In genomic region chr2:101150306-101151140, GRCh38 we compare ENCODE assay signal across 8 cellular contexts. TPM values are rescaled to one million over a fixed set of nuclear protein-coding genes. Genes with fewer than 3 reads are reported as not detected.
A peak's percentile ranks its signal among the peaks of the same experiment; 100 is the strongest.
DNase-seq lines count a peak whose midpoint lies in the region; ATAC-seq, FAIRE-seq and TF ChIP-seq lines count a peak whose summit lies in the region.

No MANE protein-coding gene starts in this region.

- POLR2A ChIA-PET in GM12878 (lab: Charles Lee): interaction anchor here (0.5 to 1.0 kb wide), 2 partner anchors 9 to 343 kb away, joined by 3 to 5 read pairs; no protein-coding TSS in a partner anchor

- TF ChIP-seq POLR2A in GM12878 (IDR thresholded peaks at IDR 0.05; ENCODE audit: low read depth, low read length): no peak

- H3K27me3 ChIP-seq in GM23248 (replicated peaks; ENCODE audit: insufficient read depth): no peaks in the 10 kb centered on the region; the same call in 1 of the 2 replicates
- H3K27me3 ChIP-seq in GM12878 (replicated peaks in 1 of 2; ENCODE audit: control insufficient read depth in 2 of 2, insufficient read depth in 2 of 2, low read length in 1 of 2): peaks cover 0 to 3% of the 10 kb centered on the region in 2 experiments; a peak in 2 of 4 replicates
- H3K27me3 ChIP-seq in small intestine (ENCODE audit: control insufficient read depth in 2 of 2, insufficient read depth in 2 of 2, low read length in 2 of 2): no peaks in the 10 kb centered on the region

- peak; percentile 29 for DNase-seq in COR-L47 (lab: John Stamatoyannopoulos, UW)
- DNase-seq in GM23248: peak; percentile 47
- DNase-seq in NCI-H69 (lab: John Stamatoyannopoulos, UW): peak; percentile 68
- no peak for DNase-seq in GM12878 (ENCODE audit: low read depth, low spot score)
- DNase-seq in iPS-NIHi11 (ENCODE audit: low spot score): peak; percentile 69
- DNase-seq in small intestine: peak; percentile 35
- DNase-seq in Kasumi-1 (lab: John Stamatoyannopoulos, UW): no peak
- DNase-seq in dedifferentiated amniotic fluid mesenchymal stem cell (ENCODE audit: extremely low spot score): no peak

- WGBS in GM23248 (ENCODE audit: low coverage in 1 of 2, low lambda C conversion rate in 2 of 2, missing lambda C conversion rate in 2 of 2), 2 experiments: 4 to 6% methylated on average over 52 to 59 of the region's 76 CpGs
- 24% methylated on average over 45 of the region's 76 CpGs for WGBS in GM12878 (ENCODE audit: insufficient coverage, insufficient replicate concordance, low lambda C conversion rate, missing lambda C conversion rate)
- 3% methylated on average over 60 to 76 of the region's 76 CpGs for WGBS in small intestine, 3 donors

- no peak for TF ChIP-seq EP300 in GM12878 (IDR thresholded peaks at IDR 0.05; ENCODE audit: borderline replicate concordance in 1 of 2, control insufficient read depth in 1 of 2, low read depth in 2 of 2, low read length in 2 of 2)

- intact Hi-C loops in GM12878 (cut with micrococcal nuclease; ENCODE audit: unreplicated experiment): loop anchor here (5.0 kb wide), 1 partner anchor 543 kb away; no protein-coding TSS in a partner anchor

- H3F3A ChIP-seq in GM23248 (ENCODE audit: insufficient read depth): 0 out of 2 replicates have a peak, but pooled peaks cover 9% of the 10 kb centered on the region

- H3K27ac ChIP-seq in GM23248 (no peak overlapping the region), GM12878 (ENCODE audit: control insufficient read depth, insufficient read depth) (no peak overlapping the region), small intestine (ENCODE audit: low read depth in 1 of 2, low read length in 1 of 2) (peak overlapping the region; percentile 70 to 86)

- RAD21 ChIA-PET in GM12878 (lab: Charles Lee; ENCODE audit: unreplicated experiment): interaction anchor here (0.6 to 3.4 kb wide), 5 partner anchors 85 to 519 kb away, joined by 3 to 17 read pairs (median 5); no protein-coding TSS in a partner anchor

- TF ChIP-seq CTCF in GM12878 (IDR thresholded peaks at IDR 0.05 in 2 of 3, conservative IDR thresholded peaks at IDR 0.05 in 1 of 3; ENCODE audit: control insufficient read depth in 2 of 3, extremely low read depth in 1 of 3, insufficient read depth in 1 of 3, low read depth in 3 of 3, low read length in 3 of 3): peak in 1 of 3 experiments; percentile 12; a peak in 1 of 6 replicates

- H3K79me2 ChIP-seq in GM23248 (ENCODE audit: insufficient read depth): peaks cover 18% of the 10 kb centered on the region
- peaks cover 2% of the 10 kb centered on the region; the same call in 1 of the 2 replicates for H3K79me2 ChIP-seq in GM12878 (ENCODE audit: control insufficient read depth, insufficient read depth, low read length)

- H3K4me1 ChIP-seq in GM23248 (ENCODE audit: insufficient read depth) (peaks cover 19% of the 10 kb centered on the region), GM12878 (ENCODE audit: control insufficient read depth, insufficient read depth, low read length) (peaks cover 10% of the 10 kb centered on the region), small intestine (ENCODE audit: control insufficient read depth in 2 of 2, insufficient read depth in 1 of 2, low read depth in 1 of 2, low read length in 1 of 2) (peaks cover 0 to under 1% of the 10 kb centered on the region in 2 donors)

- peak overlapping the region; percentile 89 for H2AFZ ChIP-seq in GM23248
- H2AFZ ChIP-seq in GM12878 (ENCODE audit: control insufficient read depth, low read depth, low read length): peak overlapping the region; percentile 59

- CTCF ChIA-PET in GM12878 (lab: Yijun Ruan, JAX): interaction anchor here (1.0 to 4.4 kb wide), 3 partner anchors 111 to 138 kb away, joined by 3 to 46 read pairs (median 3); no protein-coding TSS in a partner anchor

- peak overlapping the region; percentile 95 for H3K4me2 ChIP-seq in GM23248 (ENCODE audit: unreplicated experiment)
- peak overlapping the region; percentile 66 for H3K4me2 ChIP-seq in GM12878 (ENCODE audit: control insufficient read depth, insufficient read depth)

- H3K36me3 ChIP-seq in GM23248 (ENCODE audit: low read depth) (no peaks in the 10 kb centered on the region), GM12878 (ENCODE audit: control insufficient read depth in 2 of 2, insufficient read depth in 2 of 2, low read length in 1 of 2) (no peaks in the 10 kb centered on the region), small intestine (ENCODE audit: control insufficient read depth in 2 of 2, insufficient read depth in 2 of 2, low read length in 2 of 2) (no peaks in the 10 kb centered on the region)

- H3K9ac ChIP-seq in GM23248 (peak overlapping the region; percentile 65), GM12878 (ENCODE audit: control insufficient read depth, insufficient read depth, low read length) (peak overlapping the region; percentile 50)

- ATAC-seq in GM12878: no peak

- FAIRE-seq in GM12878 (lab: Jason Lieb, UNC) (no peak), small intestine (lab: Jason Lieb, UNC) (no peak)

- H3K9me3 ChIP-seq in GM23248 (ENCODE audit: low read depth) (no peaks in the 10 kb centered on the region), GM12878 (replicated peaks; ENCODE audit: control insufficient read depth, insufficient read depth, low read length) (no peaks in the 10 kb centered on the region), small intestine (ENCODE audit: control insufficient read depth, low read depth) (no peaks in the 10 kb centered on the region)

- SMC1A ChIA-PET in GM12878 (lab: Charles Lee; ENCODE audit: uncharacterized antibody, unreplicated experiment): interaction anchor here (0.9 to 6.5 kb wide), 6 partner anchors 10 to 149 kb away, joined by 3 to 29 read pairs (median 4); partner anchors contain the start of gene RPL31

- in situ Hi-C loops in GM23248 (cut with MboI): no loop called here
- in situ Hi-C loops in GM12878 (cut with MboI): loop anchor here (5.0 to 10.0 kb wide), 2 partner anchors 108 to 536 kb away; no protein-coding TSS in a partner anchor

- no TSS peak for BruUV-seq in GM12878 (replicated peaks; lab: Mats Ljungman, UMichigan)

- no peak for TF ChIP-seq RAD21 in GM12878 (IDR thresholded peaks at IDR 0.05; ENCODE audit: insufficient read depth, low read depth, low read length)

- H3K4me3 ChIP-seq in GM23248 (peak overlapping the region; percentile 76), GM12878 (peak overlapping the region; percentile 60), small intestine (ENCODE audit: low read depth in 1 of 2, low read length in 2 of 2) (peak overlapping the region; percentile 63 to 95)

- H4K20me1 ChIP-seq in GM23248 (ENCODE audit: insufficient read depth): no peaks in the 10 kb centered on the region
- no peaks in the 10 kb centered on the region for H4K20me1 ChIP-seq in GM12878 (ENCODE audit: control insufficient read depth, insufficient read depth)

- H3K9me2 ChIP-seq in GM23248 (ENCODE audit: insufficient read depth): no peaks in the 10 kb centered on the region

TF ChIP-seq in GM12878, 131 proteins besides CTCF, POLR2A, EP300 and RAD21 (continues in another document):
- no peak for TF ChIP-seq POLR2AphosphoS5 (IDR thresholded peaks at IDR 0.05; ENCODE audit: low read length)
- no peak for TF ChIP-seq FOS (IDR thresholded peaks at IDR 0.05; ENCODE audit: borderline replicate concordance, extremely low read depth, insufficient read length)
- TF ChIP-seq CREB1 (IDR thresholded peaks at IDR 0.05; ENCODE audit: low read depth): no peak
- TF ChIP-seq STAT1 (conservative IDR thresholded peaks at IDR 0.05): no peak
- TF ChIP-seq LARP7 (IDR thresholded peaks at IDR 0.05): 0 out of 2 replicates have a peak, but pooled peaks have one; percentile 20
- TF ChIP-seq POLR2AphosphoS2 (IDR thresholded peaks at IDR 0.05; ENCODE audit: low read depth, low read length): no peak
- TF ChIP-seq MXI1 (IDR thresholded peaks at IDR 0.05; ENCODE audit: low read depth, low read length): no peak
- TF ChIP-seq BHLHE40 (IDR thresholded peaks at IDR 0.05; ENCODE audit: borderline replicate concordance in 1 of 2, low read depth in 2 of 2, low read length in 1 of 2): no peak
- TF ChIP-seq SMC3 (IDR thresholded peaks at IDR 0.05; ENCODE audit: borderline replicate concordance, low read length): no peak
- no peak for TF ChIP-seq NBN (IDR thresholded peaks at IDR 0.05)
- TF ChIP-seq IRF3 (IDR thresholded peaks at IDR 0.05): no peak
- no peak for TF ChIP-seq NRF1 (conservative IDR thresholded peaks at IDR 0.05; ENCODE audit: low read depth, low read length)
- no peak for TF ChIP-seq BRCA1 (IDR thresholded peaks at IDR 0.05; ENCODE audit: low read depth, low read length)
- no peak for TF ChIP-seq HDGF (IDR thresholded peaks at IDR 0.05)
- no peak for TF ChIP-seq PAX8 (IDR thresholded peaks at IDR 0.05)

RNA-seq across cellular contexts. Expression of gene TBC1D8, which starts 0.7 kb away (rescaled TPM):
- total RNA-seq in GM23248 (2014; rRNA removed; shearing (Covaris generic)): 2.6 and 3.4 TPM in 2 replicates
- polyA plus RNA-seq in GM23248 (2016; fragmentation: Nextera tagmentation; extraction: Ambion mirVana) (2.3 and 2.5 TPM in 2 replicates), GM12878 (2011; rRNA removed) (1.2 TPM in 2 replicates), GM12878 (2014; fragmentation: Illumina TruSeq; extraction: Trizol) (4.0 and 4.8 TPM in 2 replicates), GM12878 (2014; fragmentation: Nextera tagmentation; extraction: Ambion mirVana) (1 to 10 TPM in 1 of 2 experiments, under 1 TPM in 1; 0.80 to 1.5 TPM), GM12878 (2014; rRNA removed) (4.8 and 5.5 TPM in 2 replicates), GM12878 (2016; fragmentation: Nextera tagmentation; extraction: Ambion mirVana) (1 to 10 TPM; 4.0 to 4.7 TPM), small intestine (100 to 1,000 TPM in 1 of 3 donors, 10 to 100 TPM in 2; 12.6 to 113 (median 43.0) TPM)
- total RNA-seq in GM12878 (2013; cell fraction: nucleolus; rRNA removed): 7.1 and 9.3 TPM in 2 replicates
- total RNA-seq in GM12878 (2014; rRNA removed) (4.8 and 5.6 TPM in 2 replicates), GM12878 (2014; rRNA removed; fragmentation: Illumina TruSeq; extraction: Trizol) (3.9 and 4.9 TPM in 2 replicates), GM12878 (2021) (4.4 and 4.9 TPM in 2 replicates)
- 2.8 TPM for polyA plus RNA-seq in GM12878 (2011; ENCODE audit: low read depth)
- 0.67 and 0.90 TPM in 2 replicates for polyA plus RNA-seq in GM12878 (2011; cell fraction: cytosol; rRNA removed)
- 2.5 and 3.7 TPM in 2 replicates for polyA plus RNA-seq in GM12878 (2011; cell fraction: nucleus; rRNA removed)
- polyA plus RNA-seq in GM12878 (2012): 5.1 and 6.0 TPM in 2 replicates
- 2.8 and 4.8 TPM in 2 replicates for polyA minus RNA-seq in GM12878 (2011; rRNA and poly(A)+ RNA removed)
- 0.21 and 0.40 TPM in 2 replicates for polyA minus RNA-seq in GM12878 (2011; cell fraction: cytosol; rRNA and poly(A)+ RNA removed)
- 1.2 and 2.0 TPM in 2 replicates for polyA minus RNA-seq in GM12878 (2011; cell fraction: nucleus; rRNA and poly(A)+ RNA removed)

Comparison
In these comparisons a context has a peak if more than half of its experiments do, and no peak if none do; other contexts are left out.
1. DNase-seq: peak in COR-L47 (single experiment), GM23248 (single experiment), NCI-H69 (single experiment), iPS-NIHi11 (single experiment) and small intestine (single experiment); none in GM12878 (single experiment), Kasumi-1 (0 of 2) and dedifferentiated amniotic fluid mesenchymal stem cell (single experiment).
2. H3K27ac ChIP-seq: peak in small intestine (2 of 2); none in GM23248 (single experiment) and GM12878 (single experiment).
3. Peak in every context shown above with its lines, with median percentiles within 50 percentile points of each other: H3K4me3 ChIP-seq.